Comparison of ENCODE assay signal across 29 cellular contexts in the genomic region with DNA sequence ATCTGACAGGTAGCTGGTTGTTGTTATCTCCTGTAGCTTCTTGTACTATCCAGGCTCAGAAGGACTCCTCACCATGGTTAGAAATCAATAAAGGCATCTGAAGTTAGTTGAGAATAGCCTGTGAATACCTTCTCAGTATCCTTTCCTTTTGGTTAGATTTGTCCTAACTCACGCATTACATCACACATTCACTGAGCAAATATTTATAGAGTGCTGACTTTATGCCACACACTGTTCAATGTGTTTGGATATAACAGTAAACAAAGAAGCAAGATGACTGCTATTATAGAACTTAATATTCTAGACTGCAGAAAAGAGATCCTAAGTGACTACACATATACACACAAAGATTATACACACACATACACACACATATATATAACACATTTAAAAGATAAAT.
"Had no signal": no experiment of that assay in that cellular context is flagged by ENCODE, and none has a peak within 500 bp of the region (broad histone marks: within the 10 kb centered on the region; RNA-seq: fewer than 3 reads in every experiment).

No MANE protein-coding gene starts in this region.

- H3K4me1 ChIP-seq: foreskin keratinocyte, heart right ventricle, prostate gland, upper lobe of right lung had no signal

- FAIRE-seq: astrocyte, islet of Langerhans, small intestine had no signal

- H3K4me3 ChIP-seq: heart right ventricle, prostate gland, sigmoid colon, upper lobe of right lung had no signal

- H3K27me3 ChIP-seq: heart right ventricle, neutrophil, sigmoid colon, upper lobe of right lung had no signal

- H3K9me3 ChIP-seq: heart right ventricle, neutrophil, prostate gland, sigmoid colon, upper lobe of right lung had no signal

- H3K36me3 ChIP-seq: heart right ventricle, neutrophil, prostate gland, sigmoid colon, upper lobe of right lung had no signal

- H3K27ac ChIP-seq: foreskin keratinocyte, heart right ventricle, neutrophil, prostate gland, sigmoid colon, upper lobe of right lung had no signal

- ATAC-seq: esophagus mucosa; foreskin keratinocyte; heart right ventricle; left ventricle myocardium superior; stimulated activated effector memory CD8-positive, alpha-beta T cell treated with anti-CD3 and anti-CD28 coated beads, Interleukin-12 subunit alpha, Interleukin-12 subunit beta, amount 100 ng/mL, for 72 hours; stimulated activated naive CD8-positive, alpha-beta T cell treated with anti-CD3 and anti-CD28 coated beads, Interleukin-15, amount 100 ng/mL, for 72 hours; upper lobe of right lung had no signal

- DNase-seq: activated CD4-positive, alpha-beta memory T cell treated with anti-CD3 and anti-CD28 coated beads for 36 hours; activated CD4-positive, alpha-beta T cell treated with anti-CD3 and anti-CD28 coated beads, Interleukin-2, amount 10 ng/mL, durations not matched to agents 24 days and 14 days; activated CD4-positive, CD25-positive, alpha-beta regulatory T cell treated with anti-CD3 and anti-CD28 coated beads, Interleukin-2, amount 50 U/mL, for 72 hours; activated CD8-positive, alpha-beta memory T cell treated with anti-CD3 and anti-CD28 coated beads, Interleukin-2, amount 50 U/mL, for 4 hours; activated gamma-delta T cell; activated naive CD4-positive, alpha-beta T cell treated with anti-CD3 and anti-CD28 coated beads, Interleukin-2, amount 50 U/mL, for 16 hours; activated T-cell treated with anti-CD3 and anti-CD28 coated beads, Interleukin-2, amount 50 U/mL, for 1 hour; amniotic stem cell; endodermal cell; foreskin keratinocyte; heart right ventricle; left ventricle myocardium superior; mammary epithelial cell; naive B cell; nephron progenitor cell; retina; sigmoid colon; small intestine; stimulated activated CD4-positive, alpha-beta T cell treated with anti-CD3 and anti-CD28 coated beads, Interleukin-4, amount 100 ng/mL, for 24 hours; stimulated activated naive CD8-positive, alpha-beta T cell treated with anti-CD3 and anti-CD28 coated beads, Interleukin-15, amount 100 ng/mL, for 72 hours; substantia nigra; T-helper 9 cell; upper lobe of right lung had no signal
